22 cellular contexts compared by ENCODE assay signal in genomic region chr15:39552546-39552945, GRCh38.
"Had no signal": no experiment of that assay in that cellular context is flagged by ENCODE, and none has a peak within 500 bp of the region (broad histone marks: within the 10 kb centered on the region; RNA-seq: fewer than 3 reads in every experiment).

No MANE protein-coding gene starts in this region.

- H3K4me3 Mint-ChIP-seq: activated B cell treated with CpG ODN at 0.5 μM for 24 hours; activated CD4-positive, alpha-beta T cell treated with anti-CD3 and anti-CD28 coated beads, Interleukin-2, amount 10 ng/mL, durations not matched to agents 24 days and 14 days; activated naive CD4-positive, alpha-beta T cell treated with anti-CD3 and anti-CD28 coated beads, Interleukin-2, amount 10 ng/mL, durations not matched to agents 7 days and 5 days; activated naive CD8-positive, alpha-beta T cell treated with anti-CD3 and anti-CD28 coated beads, Interleukin-2, amount 50 U/mL, for 24 hours; T-helper 2 cell treated with Interferon-gamma antibody and Interleukin-4, amounts not matched to agents 5 μg/mL and 100 μg/mL, for 36 hours had no signal

- H3K27ac Mint-ChIP-seq: activated B cell treated with CpG ODN at 0.5 μM for 24 hours; activated CD4-positive, alpha-beta T cell treated with anti-CD3 and anti-CD28 coated beads, Interleukin-2, amount 10 ng/mL, durations not matched to agents 24 days and 14 days; activated naive CD4-positive, alpha-beta T cell treated with anti-CD3 and anti-CD28 coated beads, Interleukin-2, amount 10 ng/mL, durations not matched to agents 7 days and 5 days; activated naive CD8-positive, alpha-beta T cell treated with anti-CD3 and anti-CD28 coated beads, Interleukin-2, amount 50 U/mL, for 24 hours; T-helper 2 cell treated with Interferon-gamma antibody and Interleukin-4, amounts not matched to agents 5 μg/mL and 100 μg/mL, for 36 hours had no signal

- H3K27ac ChIP-seq: brain microvascular endothelial cell, tibial artery, uterus had no signal

- DNase-seq: activated B cell treated with CpG ODN at 0.5 μM for 24 hours; activated CD4-positive, alpha-beta T cell treated with anti-CD3 and anti-CD28 coated beads, Interleukin-2, amount 10 ng/mL, durations not matched to agents 24 days and 14 days; activated CD8-positive, alpha-beta memory T cell treated with anti-CD3 and anti-CD28 coated beads, Interleukin-2, amount 50 U/mL, for 4 hours; activated effector memory CD4-positive, alpha-beta T cell treated with Interleukin-2 at 50 U/mL for 16 hours; activated naive CD4-positive, alpha-beta T cell treated with anti-CD3 and anti-CD28 coated beads, Interleukin-2, amount 10 ng/mL, durations not matched to agents 7 days and 5 days; activated naive CD8-positive, alpha-beta T cell treated with anti-CD3 and anti-CD28 coated beads, Interleukin-2, amount 50 U/mL, for 24 hours; activated T-cell treated with anti-CD3 and anti-CD28 coated beads, Interleukin-2, amount 50 U/mL, for 48 hours; anterior cingulate cortex; brain microvascular endothelial cell; cerebellar nuclear complex; cortex of kidney; erythroblast; kidney; stimulated activated CD4-positive, alpha-beta T cell treated with anti-CD3 and anti-CD28 coated beads, Interleukin-12 subunit alpha, Interleukin-12 subunit beta, amount 100 ng/mL, for 4 hours; stimulated activated CD4-positive, alpha-beta T cell treated with anti-CD3 and anti-CD28 coated beads, Interleukin-1b, Interleukin-23, amount 100 ng/mL, for 48 hours; stimulated activated naive CD4-positive, alpha-beta T cell treated with Interleukin-2 at 50 U/mL for 16 hours; tibial artery; uterus had no signal

- H3K36me3 ChIP-seq: brain microvascular endothelial cell, tibial artery, uterus had no signal

- H3K4me3 ChIP-seq: lung, tibial artery, uterus had no signal

- H3K36me3 Mint-ChIP-seq: activated naive CD4-positive, alpha-beta T cell treated with anti-CD3 and anti-CD28 coated beads, Interleukin-2, amount 10 ng/mL, durations not matched to agents 7 days and 5 days had no signal

- H3K4me1 Mint-ChIP-seq: activated B cell treated with CpG ODN at 0.5 μM for 24 hours; activated CD4-positive, alpha-beta T cell treated with anti-CD3 and anti-CD28 coated beads, Interleukin-2, amount 10 ng/mL, durations not matched to agents 24 days and 14 days; activated naive CD4-positive, alpha-beta T cell treated with anti-CD3 and anti-CD28 coated beads, Interleukin-2, amount 10 ng/mL, durations not matched to agents 7 days and 5 days had no signal

- FAIRE-seq: endometrium, frontal cortex, kidney had no signal

- H3K9me3 Mint-ChIP-seq: activated B cell treated with CpG ODN at 0.5 μM for 24 hours; activated CD4-positive, alpha-beta T cell treated with anti-CD3 and anti-CD28 coated beads, Interleukin-2, amount 10 ng/mL, durations not matched to agents 24 days and 14 days; activated naive CD4-positive, alpha-beta T cell treated with anti-CD3 and anti-CD28 coated beads, Interleukin-2, amount 10 ng/mL, durations not matched to agents 7 days and 5 days; activated naive CD8-positive, alpha-beta T cell treated with anti-CD3 and anti-CD28 coated beads, Interleukin-2, amount 50 U/mL, for 24 hours; T-helper 2 cell treated with Interferon-gamma antibody and Interleukin-4, amounts not matched to agents 5 μg/mL and 100 μg/mL, for 36 hours had no signal

- H3K9me3 ChIP-seq: tibial artery, uterus had no signal

- H3K27me3 ChIP-seq: brain microvascular endothelial cell, tibial artery, uterus had no signal

- H3K4me1 ChIP-seq: tibial artery, uterus had no signal
